ENCODE assay signal across 15 cellular contexts in genomic region chr1:31640964-31641363, GRCh38. TPM values are rescaled to one million over a fixed set of nuclear protein-coding genes. Genes with fewer than 3 reads are reported as not detected.
"Had no signal": no experiment of that assay in that cellular context is flagged by ENCODE, and none has a peak within 500 bp of the region (broad histone marks: within the 10 kb centered on the region; RNA-seq: fewer than 3 reads in every experiment).

No MANE protein-coding gene starts in this region.

- H3K9me3 ChIP-seq: breast epithelium, testis had no signal

- H3K36me3 ChIP-seq: breast epithelium had no signal

- H3K4me3 ChIP-seq: breast epithelium, testis had no signal

- H3K27ac ChIP-seq: breast epithelium, testis had no signal

- H3K27me3 ChIP-seq: breast epithelium, testis had no signal

- DNase-seq: activated CD4-positive, alpha-beta T cell treated with anti-CD3 and anti-CD28 coated beads for 1 hour; activated CD4-positive, alpha-beta T cell treated with anti-CD3 and anti-CD28 coated beads, Interleukin-2, amount 50 U/mL, for 48 hours; activated CD8-positive, alpha-beta memory T cell treated with anti-CD3 and anti-CD28 coated beads, Interleukin-2, amount 10 ng/mL, durations not matched to agents 7 days and 5 days; activated gamma-delta T cell treated with Interleukin-2 at 50 U/mL for 16 hours; activated naive CD8-positive, alpha-beta T cell treated with anti-CD3 and anti-CD28 coated beads for 36 hours; activated T-cell treated with anti-CD3 and anti-CD28 coated beads, Interleukin-2, amount 50 U/mL, for 4 hours; foreskin melanocyte; mammary epithelial cell; natural killer cell; nucleus accumbens; stimulated activated CD4-positive, alpha-beta T cell treated with anti-CD3 and anti-CD28 coated beads, Interleukin-4, amount 100 ng/mL, for 24 hours; testis had no signal

RNA-seq across cellular contexts. Expression of gene HCRTR1, which starts 23.5 kb away (rescaled TPM):
- total RNA-seq: activated CD8-positive, alpha-beta memory T cell treated with anti-CD3 and anti-CD28 coated beads, Interleukin-2, amount 10 ng/mL, durations not matched to agents 7 days and 5 days; activated naive CD8-positive, alpha-beta T cell treated with anti-CD3 and anti-CD28 coated beads for 36 hours; activated T-cell treated with anti-CD3 and anti-CD28 coated beads, Interleukin-2, amount 50 U/mL, for 4 hours; breast epithelium; mammary epithelial cell; mucosa of gallbladder; natural killer cell; progenitor cell of endocrine pancreas had no signal
